ENCODE assay signal across 10 cellular contexts in the genomic region with DNA sequence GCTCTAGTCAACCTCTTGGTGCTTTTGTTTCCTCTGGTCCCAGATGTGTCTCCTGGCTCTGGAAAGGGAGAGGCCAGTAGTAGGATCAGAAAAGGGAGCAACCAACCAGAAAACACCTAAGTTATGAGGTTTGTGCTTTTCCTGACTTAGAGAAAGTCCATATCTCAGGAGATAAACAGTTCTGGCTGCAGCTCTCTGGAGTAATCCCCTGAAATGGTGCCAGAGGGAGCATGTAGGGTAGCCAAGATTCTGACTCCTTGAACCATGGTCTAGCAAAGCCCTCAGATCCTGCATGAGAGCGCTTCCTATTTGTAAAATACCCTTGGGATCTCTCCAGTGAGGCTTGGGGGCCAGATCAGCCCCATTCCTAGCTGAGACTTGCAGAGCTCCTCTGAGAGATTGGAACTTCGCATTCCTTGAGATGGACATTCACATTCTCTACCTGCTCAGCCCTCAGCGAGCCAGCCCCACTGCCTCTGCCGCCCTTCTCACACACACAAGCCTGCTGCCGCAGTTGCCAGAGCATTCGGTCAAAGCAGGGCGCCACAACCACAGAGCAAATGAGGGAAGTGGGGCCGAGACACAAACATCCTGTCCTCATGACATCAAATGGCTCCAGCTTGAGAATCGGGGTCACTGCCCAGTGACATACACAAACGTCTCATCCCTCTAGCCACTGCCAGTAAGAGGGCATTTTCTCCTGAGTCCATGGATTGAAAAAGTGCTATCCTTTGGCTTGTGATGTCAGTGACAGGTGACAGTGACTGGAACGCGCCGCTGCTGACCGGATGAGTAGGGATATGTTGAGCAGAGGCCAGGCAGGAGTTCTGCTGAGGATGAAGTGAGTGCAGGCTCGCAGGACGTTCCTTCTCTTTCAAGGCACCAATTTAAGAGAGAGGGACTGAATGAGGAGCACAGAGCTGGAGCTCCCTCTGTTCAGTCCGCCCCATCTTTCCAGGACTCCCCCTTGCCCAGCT. TPM values are rescaled to one million over a fixed set of nuclear protein-coding genes. Genes with fewer than 3 reads are reported as not detected.
DNase-seq lines count a peak whose midpoint lies in the region; ATAC-seq and TF ChIP-seq lines count a peak whose summit lies in the region.
"Had no signal": no experiment of that assay in that cellular context is flagged by ENCODE, and none has a peak within 500 bp of the region (broad histone marks: within the 10 kb centered on the region; RNA-seq: fewer than 3 reads in every experiment).

No MANE protein-coding gene starts in this region.

- no peak for TF ChIP-seq CTCF in chondrocyte (IDR thresholded peaks at IDR 0.05)

- H3K9me2 ChIP-seq in Karpas-422 (replicated peaks; ENCODE audit: insufficient read depth, low read length): no peaks in the 10 kb centered on the region

- peaks cover 29% of the 10 kb centered on the region for H3K79me2 ChIP-seq in Karpas-422 (ENCODE audit: low read length)

- H3K27ac ChIP-seq in BLaER1 treated with 17β-estradiol and CSF1 and Interleukin-3, amounts not matched to agents 10 nM and 100 nM: peak overlapping the region; percentile 71 to 89 (median 82)
- H3K27ac ChIP-seq in Karpas-422 (ENCODE audit: low read length): 0 out of 2 replicates have a peak overlapping the region, but pooled peaks have one; percentile 4

- DNase-seq in Karpas-422: no peak
- DNase-seq in chondrocyte (ENCODE audit: low spot score): peak; percentile 59
- peak; percentile 58 for DNase-seq in natural killer cell treated with Interleukin-12 subunit alpha and Interleukin-12 subunit beta and Interleukin-15 and Interleukin-18, amount 100 ng/mL, for 72 hours (ENCODE audit: low spot score)
- DNase-seq in stimulated activated CD4-positive, alpha-beta T cell treated with anti-CD3 and anti-CD28 coated beads, Interleukin-4, amount 100 ng/mL, for 4 hours: no peak
- no peak for DNase-seq in NCI-H748 (lab: John Stamatoyannopoulos, UW; ENCODE audit: unreplicated experiment)
- DNase-seq in DMS79 (lab: John Stamatoyannopoulos, UW): no peak
- DNase-seq: CD4-positive, CD25-positive, alpha-beta regulatory T cell; NCI-H510A treated with DMSO at 0.1 percent for 48 hours had no signal

- H3K27me3 Mint-ChIP-seq in chondrocyte (ENCODE audit: low read depth): no peaks in the 10 kb centered on the region
- H3K27me3 Mint-ChIP-seq in natural killer cell treated with Interleukin-12 subunit alpha and Interleukin-12 subunit beta and Interleukin-15 and Interleukin-18, amount 100 ng/mL, for 72 hours: no peaks in the 10 kb centered on the region
- H3K27me3 Mint-ChIP-seq: CD4-positive, CD25-positive, alpha-beta regulatory T cell had no signal

- peaks cover 8% of the 10 kb centered on the region for H3K36me3 Mint-ChIP-seq in chondrocyte (ENCODE audit: low read depth)
- H3K36me3 Mint-ChIP-seq in natural killer cell treated with Interleukin-12 subunit alpha and Interleukin-12 subunit beta and Interleukin-15 and Interleukin-18, amount 100 ng/mL, for 72 hours: no peaks in the 10 kb centered on the region
- H3K36me3 Mint-ChIP-seq: CD4-positive, CD25-positive, alpha-beta regulatory T cell had no signal

- H3K4me1 Mint-ChIP-seq in chondrocyte (ENCODE audit: low read depth): peaks cover 7% of the 10 kb centered on the region
- peaks cover 46% of the 10 kb centered on the region in 2 donors for H3K4me1 Mint-ChIP-seq in natural killer cell treated with Interleukin-12 subunit alpha and Interleukin-12 subunit beta and Interleukin-15 and Interleukin-18, amount 100 ng/mL, for 72 hours (ENCODE audit: low read depth in 2 of 2)

- H3K36me3 ChIP-seq in BLaER1 treated with 17β-estradiol and CSF1 and Interleukin-3, amounts not matched to agents 10 nM and 100 nM: peaks cover 0 to 22% (median 0%) of the 10 kb centered on the region in 11 experiments; a peak in 6 of 22 replicates
- peaks cover 16% of the 10 kb centered on the region; the same call in 1 of the 2 replicates for H3K36me3 ChIP-seq in Karpas-422 (ENCODE audit: insufficient read depth, low read length)

- H3K4me2 ChIP-seq in BLaER1 treated with 17β-estradiol and CSF1 and Interleukin-3, amounts not matched to agents 10 nM and 100 nM: peak overlapping the region; percentile 94 to 100 (median 96)
- no peak overlapping the region for H3K4me2 ChIP-seq in Karpas-422 (ENCODE audit: low read depth, low read length, poor library complexity, severe bottlenecking)

- no peaks in the 10 kb centered on the region for H3K27me3 ChIP-seq in BLaER1 treated with 17β-estradiol and CSF1 and Interleukin-3, amounts not matched to agents 10 nM and 100 nM
- no peaks in the 10 kb centered on the region for H3K27me3 ChIP-seq in Karpas-422 (ENCODE audit: low read length)

- no peak overlapping the region for H3K27ac Mint-ChIP-seq in chondrocyte (ENCODE audit: unreplicated experiment)
- peak overlapping the region; percentile 71 to 90 for H3K27ac Mint-ChIP-seq in natural killer cell treated with Interleukin-12 subunit alpha and Interleukin-12 subunit beta and Interleukin-15 and Interleukin-18, amount 100 ng/mL, for 72 hours

- peak overlapping the region; percentile 22 to 55 (median 42); a peak in 18 of 20 replicates for H3K4me3 ChIP-seq in BLaER1 treated with 17β-estradiol and CSF1 and Interleukin-3, amounts not matched to agents 10 nM and 100 nM
- H3K4me3 ChIP-seq in Karpas-422 (ENCODE audit: low read length): no peak overlapping the region

- no peak overlapping the region for H3K4me3 Mint-ChIP-seq in chondrocyte (ENCODE audit: unreplicated experiment)
- peak overlapping the region; percentile 71 for H3K4me3 Mint-ChIP-seq in natural killer cell treated with Interleukin-12 subunit alpha and Interleukin-12 subunit beta and Interleukin-15 and Interleukin-18, amount 100 ng/mL, for 72 hours

- H3K4me1 ChIP-seq in BLaER1 treated with 17β-estradiol and CSF1 and Interleukin-3, amounts not matched to agents 10 nM and 100 nM: peaks cover 69 to 95% (median 88%) of the 10 kb centered on the region in 10 experiments
- H3K4me1 ChIP-seq in Karpas-422 (ENCODE audit: low read length): peaks cover 37% of the 10 kb centered on the region

- H3K9me3 Mint-ChIP-seq in chondrocyte (ENCODE audit: low read depth): no peaks in the 10 kb centered on the region
- no peaks in the 10 kb centered on the region for H3K9me3 Mint-ChIP-seq in natural killer cell treated with Interleukin-12 subunit alpha and Interleukin-12 subunit beta and Interleukin-15 and Interleukin-18, amount 100 ng/mL, for 72 hours
- H3K9me3 Mint-ChIP-seq: CD4-positive, CD25-positive, alpha-beta regulatory T cell had no signal

- H4K20me1 ChIP-seq in BLaER1 treated with 17β-estradiol and CSF1 and Interleukin-3, amounts not matched to agents 10 nM and 100 nM: peaks cover 0 to 37% (median 15%) of the 10 kb centered on the region in 11 experiments; a peak in 8 of 22 replicates
- H4K20me1 ChIP-seq in Karpas-422 (ENCODE audit: insufficient read depth, low read depth, low read length): peaks cover 10% of the 10 kb centered on the region; the same call in 1 of the 2 replicates

- no peak overlapping the region for H2AFZ ChIP-seq in Karpas-422 (ENCODE audit: low read length)

- peak overlapping the region; percentile 67 to 76 (median 71) for H3K9ac ChIP-seq in BLaER1 treated with 17β-estradiol and CSF1 and Interleukin-3, amounts not matched to agents 10 nM and 100 nM
- H3K9ac ChIP-seq in Karpas-422 (ENCODE audit: low read length): no peak overlapping the region

- no peaks in the 10 kb centered on the region for H3K9me3 ChIP-seq in BLaER1 treated with 17β-estradiol and CSF1 and Interleukin-3, amounts not matched to agents 10 nM and 100 nM (replicated peaks in 1 of 11)
- H3K9me3 ChIP-seq in Karpas-422 (ENCODE audit: low read length): no peaks in the 10 kb centered on the region

- peak in 1 of 2 donors; percentile 39 for ATAC-seq in natural killer cell treated with Interleukin-12 subunit alpha and Interleukin-12 subunit beta and Interleukin-15 and Interleukin-18, amount 100 ng/mL, for 72 hours
- no peak for ATAC-seq in GM19397 (IDR thresholded peaks at IDR 0.05; ENCODE audit: unreplicated experiment)

RNA-seq across cellular contexts. Expression of gene ABHD15, which starts 5.0 kb away (rescaled TPM):
- 9.0 and 17.4 TPM in 2 replicates for total RNA-seq in Karpas-422 (2014; rRNA removed; shearing (Covaris generic); ENCODE audit: low replicate concordance)
- 10.2 to 16.7 TPM (median 11.7 TPM) in 3 replicates for total RNA-seq in chondrocyte
- 10 to 100 TPM; 12.6 to 20.3 TPM for total RNA-seq in natural killer cell treated with Interleukin-12 subunit alpha and Interleukin-12 subunit beta and Interleukin-15 and Interleukin-18, amount 100 ng/mL, for 72 hours

RNA-seq across cellular contexts. Expression of gene TP53I13, which starts 6.7 kb away (rescaled TPM):
- 43.8 and 122 TPM in 2 replicates for total RNA-seq in Karpas-422 (2014; rRNA removed; shearing (Covaris generic); ENCODE audit: low replicate concordance)
- 44.6 to 49.8 TPM (median 48.3 TPM) in 3 replicates for total RNA-seq in chondrocyte
- total RNA-seq in natural killer cell treated with Interleukin-12 subunit alpha and Interleukin-12 subunit beta and Interleukin-15 and Interleukin-18, amount 100 ng/mL, for 72 hours: 10 to 100 TPM; 61.6 to 95.5 TPM

RNA-seq across cellular contexts. Expression of gene GIT1, which starts 27.6 kb away (rescaled TPM):
- total RNA-seq in Karpas-422 (2014; rRNA removed; shearing (Covaris generic); ENCODE audit: low replicate concordance): 58.7 and 71.5 TPM in 2 replicates
- total RNA-seq in chondrocyte: 32.1 to 37.7 TPM (median 35.7 TPM) in 3 replicates
- total RNA-seq in natural killer cell treated with Interleukin-12 subunit alpha and Interleukin-12 subunit beta and Interleukin-15 and Interleukin-18, amount 100 ng/mL, for 72 hours: 100 to 1,000 TPM in 1 of 2 donors, 10 to 100 TPM in 1; 40.8 to 111 TPM

RNA-seq across cellular contexts. Expression of gene ANKRD13B, which starts 31.1 kb away (rescaled TPM):
- total RNA-seq in Karpas-422 (2014; rRNA removed; shearing (Covaris generic); ENCODE audit: low replicate concordance): 3.5 and 10.9 TPM in 2 replicates
- 21.6 to 27.1 TPM (median 24.5 TPM) in 3 replicates for total RNA-seq in chondrocyte
- 10 to 100 TPM in 1 of 2 donors, 1 to 10 TPM in 1; 4.4 to 32.5 TPM for total RNA-seq in natural killer cell treated with Interleukin-12 subunit alpha and Interleukin-12 subunit beta and Interleukin-15 and Interleukin-18, amount 100 ng/mL, for 72 hours

Comparison
In these comparisons a context has a peak if more than half of its experiments do, and no peak if none do; other contexts are left out.
1. DNase-seq: peak in chondrocyte (single experiment) and natural killer cell treated with Interleukin-12 subunit alpha and Interleukin-12 subunit beta and Interleukin-15 and Interleukin-18, amount 100 ng/mL, for 72 hours (single experiment); none in Karpas-422 (single experiment), stimulated activated CD4-positive, alpha-beta T cell treated with anti-CD3 and anti-CD28 coated beads, Interleukin-4, amount 100 ng/mL, for 4 hours (0 of 2), NCI-H748 (single experiment) and DMS79 (single experiment).